In genomic region chr9:133980864-133981588, GRCh38 we compare ENCODE assay signal across 18 cellular contexts. TPM values are rescaled to one million over a fixed set of nuclear protein-coding genes. Genes with fewer than 3 reads are reported as not detected.
DNase-seq lines count a peak whose midpoint lies in the region; ATAC-seq and TF ChIP-seq lines count a peak whose summit lies in the region.
"Had no signal": no experiment of that assay in that cellular context is flagged by ENCODE, and none has a peak within 500 bp of the region (broad histone marks: within the 10 kb centered on the region; RNA-seq: fewer than 3 reads in every experiment).

No MANE protein-coding gene starts in this region.

- H2BK120ac ChIP-seq in trophoblast cell (ENCODE audit: insufficient read depth, low read length, poor library complexity) = no peak overlapping the region

- H2AFZ ChIP-seq in trophoblast cell (ENCODE audit: insufficient read depth, low read length, poor library complexity) = no peak overlapping the region

- DNase-seq in NCI-H1694 treated with DMSO at 0.1 percent for 48 hours (lab: John Stamatoyannopoulos, UW) = peak; percentile 48
- no peak for DNase-seq in NCI-H1694 (lab: John Stamatoyannopoulos, UW)
- DNase-seq in NCI-H510A treated with DMSO at 0.1 percent for 48 hours (lab: John Stamatoyannopoulos, UW) = peak; percentile 47
- no peak for DNase-seq in endodermal cell
- DNase-seq in trophoblast cell = no peak
- DNase-seq in left lobe of liver (ENCODE audit: low spot score) = no peak
- no peak for DNase-seq in HT-29 (ENCODE audit: low spot score)
- no peak for DNase-seq in NCI-H69 (lab: John Stamatoyannopoulos, UW)
- DNase-seq: 8988T; C1 segment of cervical spinal cord; DMS53; NCI-H1092 treated with DMSO at 0.1 percent for 48 hours; stimulated activated naive CD8-positive, alpha-beta T cell treated with anti-CD3 and anti-CD28 coated beads, Interleukin-15, Interleukin-2, amounts not matched to agents 100 U/mL and 50 U/mL, for 24 hours had no signal

- no peaks in the 10 kb centered on the region for H3K27me3 ChIP-seq in endodermal cell (ENCODE audit: control insufficient read depth, insufficient read depth, low read length, poor library complexity, severe bottlenecking)
- no peaks in the 10 kb centered on the region for H3K27me3 ChIP-seq in trophoblast cell (ENCODE audit: insufficient read depth, low read length)
- H3K27me3 ChIP-seq: left lung, upper lobe of left lung had no signal

- H4K91ac ChIP-seq in trophoblast cell (ENCODE audit: low read depth, low read length) = no peak overlapping the region

- no peaks in the 10 kb centered on the region for H3K27me3 Mint-ChIP-seq in endodermal cell (ENCODE audit: insufficient read depth)

- no peak for ATAC-seq in left lobe of liver
- ATAC-seq: left lung; psoas muscle; stimulated activated naive CD8-positive, alpha-beta T cell treated with anti-CD3 and anti-CD28 coated beads, Interleukin-15, Interleukin-2, amounts not matched to agents 100 U/mL and 50 U/mL, for 24 hours had no signal

- 93% methylated on average over 18 to 25 of the region's 25 CpGs for WGBS in endodermal cell (ENCODE audit: insufficient coverage in 1 of 2, insufficient read length in 1 of 2), 2 experiments
- no CpG with 5 or more reads among the region's 25 CpGs for WGBS in trophoblast cell (ENCODE audit: extremely low coverage, insufficient coverage, insufficient read length)

- H3K4ac ChIP-seq in trophoblast cell (ENCODE audit: low read depth, low read length) = peak overlapping the region; percentile 93

- no peak overlapping the region for H3K4me3 Mint-ChIP-seq in endodermal cell

- H3K9me3 ChIP-seq in endodermal cell (ENCODE audit: control insufficient read depth, low read length) (no peaks in the 10 kb centered on the region), trophoblast cell (ENCODE audit: insufficient read depth, low read depth, low read length) (no peaks in the 10 kb centered on the region)
- H3K9me3 ChIP-seq: left lung, psoas muscle, upper lobe of left lung had no signal

- peaks cover 1% of the 10 kb centered on the region for H3K79me1 ChIP-seq in trophoblast cell (ENCODE audit: low read length)

- no peak overlapping the region for H3K14ac ChIP-seq in trophoblast cell (ENCODE audit: low read length)

- peak overlapping the region; percentile 66 for H3K27ac Mint-ChIP-seq in endodermal cell
- H3K27ac Mint-ChIP-seq: activated T-helper 2 cell treated with anti-CD3 and anti-CD28 coated beads, Interferon-gamma antibody, Interleukin-2, Interleukin-4, amounts not matched to agents 10 μg/mL and 5 μg/mL and 100 μg/mL, durations not matched to agents 14 hours and 24 hours and 36 hours had no signal

- no peak overlapping the region for H2AK5ac ChIP-seq in trophoblast cell (ENCODE audit: low read length)

- H3K36me3 ChIP-seq in endodermal cell (ENCODE audit: control insufficient read depth, insufficient read depth, low read length) (no peaks in the 10 kb centered on the region), trophoblast cell (ENCODE audit: control insufficient read depth in 1 of 2, insufficient read depth in 2 of 2, low read length in 2 of 2) (peaks cover 33 to 36% of the 10 kb centered on the region in 2 experiments)
- H3K36me3 ChIP-seq: left lung, upper lobe of left lung had no signal

- H3K4me2 ChIP-seq in trophoblast cell (ENCODE audit: low read length) = no peak overlapping the region
- H3K4me2 ChIP-seq: KMS-11 had no signal

- H3K79me2 ChIP-seq in trophoblast cell (ENCODE audit: control insufficient read depth, insufficient read depth, low read length, poor library complexity) = peaks cover 77% of the 10 kb centered on the region

- no peak overlapping the region for H3K4me3 ChIP-seq in endodermal cell (ENCODE audit: low read length)
- H3K4me3 ChIP-seq in trophoblast cell (ENCODE audit: low read depth, low read length) = no peak overlapping the region
- H3K4me3 ChIP-seq: left lung, psoas muscle, upper lobe of left lung had no signal

- no peak for TF ChIP-seq CTCF in endodermal cell (conservative IDR thresholded peaks at IDR 0.05)

- H3K36me3 Mint-ChIP-seq in endodermal cell (ENCODE audit: low read depth) = no peaks in the 10 kb centered on the region

- peak overlapping the region; percentile 22 for H3K18ac ChIP-seq in trophoblast cell (ENCODE audit: low read length)

- H3K9ac ChIP-seq in endodermal cell (ENCODE audit: extremely low read depth, low read length, poor library complexity, severe bottlenecking) = no peak overlapping the region
- no peak overlapping the region for H3K9ac ChIP-seq in trophoblast cell (ENCODE audit: low read length)
- H3K9ac ChIP-seq: KMS-11 had no signal

- H2BK12ac ChIP-seq in trophoblast cell (ENCODE audit: low read length) = no peak overlapping the region

- H3K23ac ChIP-seq in trophoblast cell (ENCODE audit: low read length) = no peak overlapping the region

- H3K27ac ChIP-seq in endodermal cell (ENCODE audit: low read depth, low read length) (no peak overlapping the region), trophoblast cell (ENCODE audit: low read depth, low read length) (no peak overlapping the region)
- H3K27ac ChIP-seq: KMS-11, psoas muscle had no signal

- no peaks in the 10 kb centered on the region for H3K9me3 Mint-ChIP-seq in endodermal cell
- H3K9me3 Mint-ChIP-seq: activated T-helper 2 cell treated with anti-CD3 and anti-CD28 coated beads, Interferon-gamma antibody, Interleukin-2, Interleukin-4, amounts not matched to agents 10 μg/mL and 5 μg/mL and 100 μg/mL, durations not matched to agents 14 hours and 24 hours and 36 hours had no signal

- no peak overlapping the region for H4K12ac ChIP-seq in trophoblast cell (ENCODE audit: low read depth, low read length)

- no peak overlapping the region for H2BK5ac ChIP-seq in trophoblast cell (ENCODE audit: low read depth, low read length, poor library complexity)

- no peak overlapping the region for H4K8ac ChIP-seq in trophoblast cell (ENCODE audit: low read depth, low read length)

- H3K4me1 Mint-ChIP-seq in endodermal cell = peaks cover 8% of the 10 kb centered on the region

- H3K4me1 ChIP-seq in endodermal cell (ENCODE audit: control insufficient read depth, insufficient read depth, low read length) (no peaks in the 10 kb centered on the region), trophoblast cell (ENCODE audit: control insufficient read depth in 1 of 2, insufficient read depth in 2 of 2, low read length in 2 of 2) (peaks cover 43 to 46% of the 10 kb centered on the region in 2 experiments)

RNA-seq across cellular contexts. Expression of gene VAV2, which starts 11.1 kb away (rescaled TPM):
- total RNA-seq in endodermal cell (10 to 100 TPM; 29.8 to 35.9 TPM), left lobe of liver (34.8 TPM)
- 35.5 TPM for polyA plus RNA-seq in endodermal cell (2013, experiment 1 of 2)
- polyA plus RNA-seq in endodermal cell (2013, experiment 2 of 2) = 31.9 TPM
- 54.6 and 55.9 TPM in 2 replicates for polyA plus RNA-seq in trophoblast cell (2013)
- total RNA-seq in HT-29 (2014; rRNA removed; shearing (Covaris generic)) = 19.6 and 20.3 TPM in 2 replicates

RNA-seq across cellular contexts. Expression of gene BRD3OS, which starts 44.3 kb away (rescaled TPM):
- 10 to 100 TPM; 19.0 to 26.5 TPM for total RNA-seq in endodermal cell
- 24.2 TPM for polyA plus RNA-seq in endodermal cell (2013, experiment 1 of 2)
- polyA plus RNA-seq in endodermal cell (2013, experiment 2 of 2) = 19.7 TPM
- 7.4 and 8.4 TPM in 2 replicates for polyA plus RNA-seq in trophoblast cell (2013)
- 7.6 TPM for total RNA-seq in left lobe of liver
- total RNA-seq in HT-29 (2014; rRNA removed; shearing (Covaris generic)) = 14.2 and 21.0 TPM in 2 replicates

Comparison
In these comparisons a context has a peak if more than half of its experiments do, and no peak if none do; other contexts are left out.
1. DNase-seq: peak in NCI-H1694 treated with DMSO at 0.1 percent for 48 hours (single experiment) and NCI-H510A treated with DMSO at 0.1 percent for 48 hours (single experiment); none in NCI-H1694 (single experiment), endodermal cell (single experiment), trophoblast cell (0 of 2), left lobe of liver (single experiment), HT-29 (single experiment) and NCI-H69 (single experiment).